Comparison of ENCODE assay signal across 6 cellular contexts in genomic region chr15:40847225-40847961, GRCh38. TPM values are rescaled to one million over a fixed set of nuclear protein-coding genes. Genes with fewer than 3 reads are reported as not detected.
DNase-seq lines count a peak whose midpoint lies in the region; ATAC-seq and TF ChIP-seq lines count a peak whose summit lies in the region.

No MANE protein-coding gene starts in this region.

- DNase-seq in GM06990 (ENCODE audit: extremely low read depth, insufficient read length) = peak; percentile 32
- DNase-seq in SKM-1 treated with dmso at 0.1 percent for 144 hours (lab: John Stamatoyannopoulos, UW; ENCODE audit: unreplicated experiment) = peak; percentile 99
- no peak for DNase-seq in left lobe of liver (ENCODE audit: low spot score)
- no peak for DNase-seq in stimulated activated CD4-positive, alpha-beta T cell treated with anti-CD3 and anti-CD28 coated beads, Interleukin-4, amount 100 ng/mL, for 1 hour

- no peaks in the 10 kb centered on the region for H3K36me3 ChIP-seq in GM06990 (ENCODE audit: control insufficient read depth, insufficient read depth, low read length)

- no peak overlapping the region for H3K4me3 ChIP-seq in GM06990 (replicated peaks; ENCODE audit: low read depth, low read length)

- H3K27me3 ChIP-seq in GM06990 (replicated peaks; ENCODE audit: control insufficient read depth, insufficient read depth, low read length) = no peaks in the 10 kb centered on the region; the same call in 1 of the 2 replicates

- TF ChIP-seq CTCF in GM06990 (IDR thresholded peaks at IDR 0.05; ENCODE audit: insufficient read depth, low read length, poor library complexity, severe bottlenecking) = no peak

- ATAC-seq in HG03354 (IDR thresholded peaks at IDR 0.05; ENCODE audit: poor library complexity, severe bottlenecking, unreplicated experiment) (peak; percentile 53), left lobe of liver (peak; percentile 72), HG03342 (IDR thresholded peaks at IDR 0.05; ENCODE audit: unreplicated experiment) (no peak)

RNA-seq across cellular contexts. Expression of gene SPINT1, which starts 3.5 kb away (rescaled TPM):
- total RNA-seq in left lobe of liver = 1.6 TPM

RNA-seq across cellular contexts. Expression of gene PPP1R14D, which starts 18.9 kb away (rescaled TPM):
- total RNA-seq in left lobe of liver = not detected

RNA-seq across cellular contexts. Expression of gene RHOV, which starts 26.6 kb away (rescaled TPM):
- not detected for total RNA-seq in left lobe of liver

RNA-seq across cellular contexts. Expression of gene DNAJC17, which starts 40.1 kb away (rescaled TPM):
- 31.3 TPM for total RNA-seq in left lobe of liver

RNA-seq across cellular contexts. Expression of gene ZFYVE19, which starts 40.5 kb away (rescaled TPM):
- total RNA-seq in left lobe of liver = 19.9 TPM

Comparison
In these comparisons a context has a peak if more than half of its experiments do, and no peak if none do; other contexts are left out.
1. DNase-seq: peak in GM06990 (single experiment) and SKM-1 treated with dmso at 0.1 percent for 144 hours (single experiment); none in left lobe of liver (single experiment) and stimulated activated CD4-positive, alpha-beta T cell treated with anti-CD3 and anti-CD28 coated beads, Interleukin-4, amount 100 ng/mL, for 1 hour (single experiment).